ENCODE assay signal across 13 cellular contexts in the genomic region with DNA sequence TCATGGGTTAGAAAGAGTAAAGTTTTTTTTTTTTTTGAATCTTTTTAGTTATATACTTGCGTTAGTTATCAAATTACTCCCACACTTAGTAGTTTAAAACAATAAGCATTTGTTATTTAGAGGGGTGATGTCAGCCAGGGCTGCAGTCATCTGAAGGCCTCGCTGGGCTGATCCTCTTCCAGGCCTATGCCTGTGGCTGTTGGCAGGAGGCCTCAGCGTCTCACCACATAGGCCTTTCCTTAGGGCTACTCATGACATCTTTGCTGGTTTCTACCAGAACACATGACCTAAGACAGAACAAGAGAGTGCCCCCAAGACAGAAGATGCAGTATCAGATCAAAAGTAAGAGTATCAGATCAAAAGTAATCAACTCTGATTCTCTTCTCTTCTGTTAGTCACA.
DNase-seq lines count a peak whose midpoint lies in the region; ATAC-seq, FAIRE-seq and TF ChIP-seq lines count a peak whose summit lies in the region.
"Had no signal": no experiment of that assay in that cellular context is flagged by ENCODE, and none has a peak within 500 bp of the region (broad histone marks: within the 10 kb centered on the region; RNA-seq: fewer than 3 reads in every experiment).

No MANE protein-coding gene starts in this region.

- TF ChIP-seq CTCF in astrocyte of the spinal cord (IDR thresholded peaks at IDR 0.05; ENCODE audit: low read depth, low read length) (no peak), OCI-LY7 (conservative IDR thresholded peaks at IDR 0.05; ENCODE audit: low read length) (no peak)

- no peak overlapping the region for H2AFZ ChIP-seq in OCI-LY7 (ENCODE audit: low read length)

- no peaks in the 10 kb centered on the region for H3K9me3 ChIP-seq in OCI-LY7 (ENCODE audit: low read length)
- H3K9me3 ChIP-seq: adrenal gland, gastroesophageal sphincter had no signal

- H3K4me1 ChIP-seq in OCI-LY7 (ENCODE audit: insufficient read depth, low read length, poor library complexity, severe bottlenecking) = no peaks in the 10 kb centered on the region
- H3K4me1 ChIP-seq: adrenal gland, gastroesophageal sphincter had no signal

- BruUV-seq in OCI-LY7 (replicated peaks; lab: Mats Ljungman, UMichigan) = no TSS peak

- H3K4me2 ChIP-seq in OCI-LY7 (ENCODE audit: low read length) = no peak overlapping the region

- DNase-seq in H4 (ENCODE audit: low spot score) = peak; percentile 44
- DNase-seq in astrocyte of the spinal cord (ENCODE audit: low read depth, low spot score) = peak; percentile 86
- peak; percentile 49 for DNase-seq in left cardiac atrium
- peak; percentile 63 for DNase-seq in superior temporal gyrus (ENCODE audit: extremely low spot score)
- no peak for DNase-seq in GM12891 (ENCODE audit: insufficient read length, low spot score)
- DNase-seq in erythroblast (lab: John Stamatoyannopoulos, UW) = no peak
- no peak for DNase-seq in OCI-LY7 (ENCODE audit: low spot score)
- DNase-seq: activated T-cell treated with anti-CD3 and anti-CD28 coated beads, Interleukin-2, amount 50 U/mL, for 1 hour; adrenal gland; natural killer cell; NCI-H446 treated with DMSO at 0.1 percent for 48 hours; stimulated activated naive CD8-positive, alpha-beta T cell treated with anti-CD3 and anti-CD28 coated beads, Interleukin-15, amount 100 ng/mL, for 72 hours had no signal

- TF ChIP-seq POLR2A in GM12891 (IDR thresholded peaks at IDR 0.05; ENCODE audit: low read depth, low read length) (no peak), erythroblast (IDR thresholded peaks at IDR 0.05; ENCODE audit: low read length) (no peak)

- in situ Hi-C loops in astrocyte of the spinal cord (cut with HindIII; ENCODE audit: low sequenced_read_pairs) = no loop called here

- no peaks in the 10 kb centered on the region for H3K9me2 ChIP-seq in OCI-LY7 (ENCODE audit: insufficient read depth, low read length)

- H3K36me3 ChIP-seq in OCI-LY7 (ENCODE audit: insufficient read depth, low read length) = no peaks in the 10 kb centered on the region
- H3K36me3 ChIP-seq: adrenal gland, gastroesophageal sphincter had no signal

- CTCF ChIA-PET in OCI-LY7 (lab: Charles Lee; ENCODE audit: unreplicated experiment) = no interaction called here

- H3K27ac ChIP-seq in OCI-LY7 (ENCODE audit: low read depth, low read length, poor library complexity, severe bottlenecking) = no peak overlapping the region
- H3K27ac ChIP-seq: adrenal gland, gastroesophageal sphincter had no signal

- POLR2A ChIA-PET in OCI-LY7 (lab: Charles Lee) = no interaction called here

- no peak overlapping the region for H3K4me3 ChIP-seq in astrocyte of the spinal cord (ENCODE audit: low read depth, low read length)
- H3K4me3 ChIP-seq in OCI-LY7 (ENCODE audit: low read depth, low read length, poor library complexity, severe bottlenecking) = no peak overlapping the region
- H3K4me3 ChIP-seq: adrenal gland, gastroesophageal sphincter had no signal

- intact Hi-C loops in left cardiac atrium (cut with DNase I) (no loop called here), OCI-LY7 (cut with micrococcal nuclease; ENCODE audit: unreplicated experiment) (no loop called here)

- no peak for FAIRE-seq in GM12891 (lab: Jason Lieb, UNC)

- H4K20me1 ChIP-seq in OCI-LY7 (ENCODE audit: insufficient read depth, low read length) = no peaks in the 10 kb centered on the region

- ATAC-seq in left cardiac atrium = peak in 1 of 2 donors; percentile 93
- ATAC-seq: gastroesophageal sphincter; natural killer cell; stimulated activated naive CD8-positive, alpha-beta T cell treated with anti-CD3 and anti-CD28 coated beads, Interleukin-15, amount 100 ng/mL, for 72 hours had no signal

- no peaks in the 10 kb centered on the region for H3K79me2 ChIP-seq in OCI-LY7 (ENCODE audit: insufficient read depth, low read depth, low read length)

TF ChIP-seq in GM12891, 5 proteins besides CTCF, POLR2A, EP300 and RAD21:
- no peak for TF ChIP-seq SPI1 (IDR thresholded peaks at IDR 0.05; ENCODE audit: low read depth, low read length)
- TF ChIP-seq POLR2AphosphoS5 (IDR thresholded peaks at IDR 0.05; ENCODE audit: low read depth, low read length) = no peak
- TF ChIP-seq POU2F2 (IDR thresholded peaks at IDR 0.05; ENCODE audit: low read depth, low read length) = no peak
- no peak for TF ChIP-seq PAX5 (IDR thresholded peaks at IDR 0.05; ENCODE audit: insufficient read depth, low read length, severe bottlenecking)
- TF ChIP-seq TAF1 (IDR thresholded peaks at IDR 0.05; ENCODE audit: low read depth, low read length) = no peak
TF ChIP-seq in GM12891: peak in this region for 0.

Comparison
In these comparisons a context has a peak if more than half of its experiments do, and no peak if none do; other contexts are left out.
1. DNase-seq: peak in H4 (single experiment), astrocyte of the spinal cord (single experiment), left cardiac atrium (single experiment) and superior temporal gyrus (single experiment); none in GM12891 (single experiment), erythroblast (0 of 2) and OCI-LY7 (single experiment).